ENCODE assay signal across 10 cellular contexts in the genomic region with DNA sequence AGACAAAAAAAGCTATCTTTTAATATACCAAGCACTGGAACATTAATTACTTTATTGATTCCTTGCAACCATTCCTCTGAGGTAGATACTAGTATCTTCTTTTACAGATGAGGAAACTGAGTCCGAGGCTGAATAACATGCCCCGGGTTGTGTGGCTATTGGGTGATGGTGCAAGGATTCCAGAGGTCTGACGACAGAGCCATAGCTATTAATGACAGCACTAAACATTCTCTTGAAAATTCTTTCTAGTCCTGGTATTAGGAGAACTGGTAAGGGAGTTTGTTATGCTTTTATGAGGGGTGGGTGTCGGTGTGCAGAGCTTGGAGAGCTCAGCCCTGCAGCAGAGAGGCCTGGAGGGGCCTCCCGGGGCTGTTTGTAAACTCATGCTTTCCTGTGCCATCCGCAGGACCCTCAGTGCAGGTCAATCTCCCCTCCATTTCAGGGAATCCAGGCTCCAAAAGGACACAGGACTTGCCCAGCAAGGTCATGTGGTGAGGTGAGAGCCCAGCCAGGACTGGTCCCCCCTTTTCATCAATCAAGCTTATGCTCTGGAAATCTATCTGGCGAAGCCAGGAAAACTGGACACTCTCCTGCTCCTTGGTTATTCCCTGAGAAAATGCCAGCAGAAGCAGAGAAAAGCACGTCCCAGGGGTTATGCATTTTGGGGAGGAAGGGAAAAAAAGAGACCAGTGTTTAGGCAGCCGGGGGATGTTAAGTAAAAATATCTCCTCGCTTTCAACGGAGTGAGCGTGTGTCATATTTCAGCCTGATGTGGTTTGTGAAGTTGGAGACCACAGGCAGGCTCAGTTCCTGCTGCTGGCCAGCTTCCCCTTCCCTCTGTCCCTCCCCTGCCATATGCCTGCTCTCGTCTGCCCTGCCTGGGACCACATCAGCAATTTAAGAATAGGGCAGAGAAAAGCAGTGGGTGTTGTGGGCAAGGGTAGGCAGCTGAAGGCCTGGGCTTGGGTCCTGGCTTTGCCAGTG. TPM values are rescaled to one million over a fixed set of nuclear protein-coding genes. Genes with fewer than 3 reads are reported as not detected.
A peak's percentile ranks its signal among the peaks of the same experiment; 100 is the strongest.
DNase-seq lines count a peak whose midpoint lies in the region; ATAC-seq and TF ChIP-seq lines count a peak whose summit lies in the region.
"Had no signal": no experiment of that assay in that cellular context is flagged by ENCODE, and none has a peak within 500 bp of the region (broad histone marks: within the 10 kb centered on the region; RNA-seq: fewer than 3 reads in every experiment).

No MANE protein-coding gene starts in this region.

- peak overlapping the region; percentile 65 to 73 for H3K27ac ChIP-seq in esophagus (ENCODE audit: low read depth in 2 of 2, low read length in 1 of 2)
- H3K27ac ChIP-seq: C4-2B had no signal

- no peaks in the 10 kb centered on the region for H3K9me3 ChIP-seq in esophagus (ENCODE audit: control insufficient read depth in 2 of 2, insufficient read depth in 1 of 2, low read depth in 1 of 2, low read length in 1 of 2)

- ATAC-seq in natural killer cell treated with Interleukin-12 subunit alpha and Interleukin-12 subunit beta and Interleukin-15 and Interleukin-18, amount 100 ng/mL, for 72 hours: peak; percentile 38 to 41
- no peak for ATAC-seq in GM21717 (IDR thresholded peaks at IDR 0.05; ENCODE audit: unreplicated experiment)
- no peak for ATAC-seq in effector memory CD8-positive, alpha-beta T cell (replicated peaks)

- H3K36me3 ChIP-seq in esophagus (ENCODE audit: control insufficient read depth in 2 of 2, insufficient read depth in 2 of 2, low read length in 1 of 2): no peaks in the 10 kb centered on the region

- peak overlapping the region; percentile 45 for H3K4me3 ChIP-seq in AG04449 (ENCODE audit: low read depth, low read length)
- H3K4me3 ChIP-seq in esophagus (ENCODE audit: low read depth in 1 of 2, low read length in 2 of 2): no peak overlapping the region

- peaks cover 50 to 51% of the 10 kb centered on the region in 2 donors for H3K4me1 Mint-ChIP-seq in natural killer cell treated with Interleukin-12 subunit alpha and Interleukin-12 subunit beta and Interleukin-15 and Interleukin-18, amount 100 ng/mL, for 72 hours (ENCODE audit: low read depth in 2 of 2)
- H3K4me1 Mint-ChIP-seq in effector memory CD8-positive, alpha-beta T cell (ENCODE audit: low read depth in 2 of 2): peaks cover 10% of the 10 kb centered on the region in 2 donors

- CTCF ChIA-PET in AG04449 (lab: Yijun Ruan, JAX): interaction anchor here (1.2 to 9.1 kb wide), 12 partner anchors 10 to 130 kb away, joined by 3 to 55 read pairs (median 4); no protein-coding TSS in a partner anchor

- peak overlapping the region in 1 of 2 donors; percentile 75 for H3K27ac Mint-ChIP-seq in natural killer cell treated with Interleukin-12 subunit alpha and Interleukin-12 subunit beta and Interleukin-15 and Interleukin-18, amount 100 ng/mL, for 72 hours
- H3K27ac Mint-ChIP-seq in effector memory CD8-positive, alpha-beta T cell: no peak overlapping the region

- peaks cover 5 to 9% of the 10 kb centered on the region in 2 donors for H3K4me1 ChIP-seq in esophagus (ENCODE audit: control insufficient read depth in 2 of 2, insufficient read depth in 2 of 2, low read length in 1 of 2)

- peak overlapping the region; percentile 54 for H3K4me3 Mint-ChIP-seq in natural killer cell treated with Interleukin-12 subunit alpha and Interleukin-12 subunit beta and Interleukin-15 and Interleukin-18, amount 100 ng/mL, for 72 hours
- no peak overlapping the region for H3K4me3 Mint-ChIP-seq in effector memory CD8-positive, alpha-beta T cell

- no peaks in the 10 kb centered on the region for H3K9me3 Mint-ChIP-seq in natural killer cell treated with Interleukin-12 subunit alpha and Interleukin-12 subunit beta and Interleukin-15 and Interleukin-18, amount 100 ng/mL, for 72 hours
- H3K9me3 Mint-ChIP-seq in effector memory CD8-positive, alpha-beta T cell: no peaks in the 10 kb centered on the region

- no peaks in the 10 kb centered on the region for H3K27me3 ChIP-seq in esophagus (ENCODE audit: control insufficient read depth in 1 of 2, insufficient read depth in 2 of 2, low read length in 2 of 2)

- DNase-seq in AG04449 (ENCODE audit: low read depth, low spot score) (peak; percentile 67), NOMO-1 (lab: John Stamatoyannopoulos, UW; ENCODE audit: unreplicated experiment in 2 of 2) (peak; percentile 85 to 97), NCI-H128 (lab: John Stamatoyannopoulos, UW; ENCODE audit: unreplicated experiment) (no peak)
- peak; percentile 6 for DNase-seq in natural killer cell treated with Interleukin-12 subunit alpha and Interleukin-12 subunit beta and Interleukin-15 and Interleukin-18, amount 100 ng/mL, for 72 hours (ENCODE audit: low spot score)
- no peak for DNase-seq in stimulated activated CD8-positive, alpha-beta memory T cell treated with anti-CD3 and anti-CD28 coated beads, Interleukin-4, amount 100 ng/mL, for 48 hours
- DNase-seq in effector memory CD8-positive, alpha-beta T cell: no peak
- DNase-seq: NCI-H510A treated with DMSO at 0.1 percent for 48 hours had no signal

- no peak for TF ChIP-seq CTCF in AG04449 (IDR thresholded peaks at IDR 0.05; ENCODE audit: insufficient read depth, low read length, missing control alignments)

- WGBS in esophagus, 2 donors: 54 to 64% methylated on average over 13 of the region's 13 CpGs

- POLR2A ChIA-PET in AG04449 (lab: Yijun Ruan, JAX): interaction anchor here (0.7 to 2.1 kb wide), 7 partner anchors 9 to 58 kb away, joined by 3 to 11 read pairs (median 3); no protein-coding TSS in a partner anchor

- H3K36me3 Mint-ChIP-seq in natural killer cell treated with Interleukin-12 subunit alpha and Interleukin-12 subunit beta and Interleukin-15 and Interleukin-18, amount 100 ng/mL, for 72 hours: no peaks in the 10 kb centered on the region
- no peaks in the 10 kb centered on the region for H3K36me3 Mint-ChIP-seq in effector memory CD8-positive, alpha-beta T cell (ENCODE audit: insufficient read depth)

- H3K27me3 Mint-ChIP-seq in natural killer cell treated with Interleukin-12 subunit alpha and Interleukin-12 subunit beta and Interleukin-15 and Interleukin-18, amount 100 ng/mL, for 72 hours: no peaks in the 10 kb centered on the region
- no peaks in the 10 kb centered on the region for H3K27me3 Mint-ChIP-seq in effector memory CD8-positive, alpha-beta T cell

RNA-seq across cellular contexts. Expression of gene GSN, which starts 3.7 kb away (rescaled TPM):
- polyA plus RNA-seq in esophagus: 100 to 1,000 TPM; 198 to 418 TPM
- 10 to 100 TPM in 1 of 2 donors, 1 to 10 TPM in 1; 9.4 to 40.9 TPM for total RNA-seq in natural killer cell treated with Interleukin-12 subunit alpha and Interleukin-12 subunit beta and Interleukin-15 and Interleukin-18, amount 100 ng/mL, for 72 hours

Comparison
In these comparisons a context has a peak if more than half of its experiments do, and no peak if none do; other contexts are left out.
1. DNase-seq: peak in AG04449 (single experiment), NOMO-1 (2 of 2) and natural killer cell treated with Interleukin-12 subunit alpha and Interleukin-12 subunit beta and Interleukin-15 and Interleukin-18, amount 100 ng/mL, for 72 hours (single experiment); none in stimulated activated CD8-positive, alpha-beta memory T cell treated with anti-CD3 and anti-CD28 coated beads, Interleukin-4, amount 100 ng/mL, for 48 hours (single experiment), NCI-H128 (single experiment) and effector memory CD8-positive, alpha-beta T cell (0 of 3).
2. ATAC-seq: peak in natural killer cell treated with Interleukin-12 subunit alpha and Interleukin-12 subunit beta and Interleukin-15 and Interleukin-18, amount 100 ng/mL, for 72 hours (2 of 2); none in GM21717 (single experiment) and effector memory CD8-positive, alpha-beta T cell (single experiment).